ENCODE assay signal across 23 cellular contexts in genomic region chr17:3411070-3411469, GRCh38. TPM values are rescaled to one million over a fixed set of nuclear protein-coding genes. Genes with fewer than 3 reads are reported as not detected.
DNase-seq lines count a peak whose midpoint lies in the region; ATAC-seq and TF ChIP-seq lines count a peak whose summit lies in the region.
"Had no signal": no experiment of that assay in that cellular context is flagged by ENCODE, and none has a peak within 500 bp of the region (broad histone marks: within the 10 kb centered on the region; RNA-seq: fewer than 3 reads in every experiment).

OR3A3 (plus strand) TSS chr17:3411370.

- H3K36me3 Mint-ChIP-seq in natural killer cell: peaks cover 12% of the 10 kb centered on the region
- H3K36me3 Mint-ChIP-seq in natural killer cell treated with Interleukin-12 subunit alpha and Interleukin-12 subunit beta and Interleukin-15 and Interleukin-18, amount 100 ng/mL, for 72 hours: peaks cover 10% of the 10 kb centered on the region
- H3K36me3 Mint-ChIP-seq: CD14-positive monocyte; CD4-positive, alpha-beta memory T cell; CD4-positive, CD25-positive, alpha-beta regulatory T cell had no signal

- no peak within 1 kb of the TSS for H3K27ac Mint-ChIP-seq in natural killer cell
- no peak within 1 kb of the TSS for H3K27ac Mint-ChIP-seq in natural killer cell treated with Interleukin-12 subunit alpha and Interleukin-12 subunit beta and Interleukin-15 and Interleukin-18, amount 100 ng/mL, for 72 hours
- H3K27ac Mint-ChIP-seq: CD14-positive monocyte; CD4-positive, CD25-positive, alpha-beta regulatory T cell had no signal

- H3K4me3 ChIP-seq in iPS-18c (ENCODE audit: insufficient read depth, low read depth, low read length): 0 out of 2 replicates have a peak within 1 kb of the TSS, but pooled peaks have one; percentile 9
- H3K4me3 ChIP-seq: GM12878 had no signal

- peaks cover 6 to 11% of the 10 kb centered on the region in 2 donors for H3K4me1 Mint-ChIP-seq in natural killer cell
- H3K4me1 Mint-ChIP-seq in natural killer cell treated with Interleukin-12 subunit alpha and Interleukin-12 subunit beta and Interleukin-15 and Interleukin-18, amount 100 ng/mL, for 72 hours (ENCODE audit: low read depth in 2 of 2): peaks cover 4 to 5% of the 10 kb centered on the region in 2 donors
- H3K4me1 Mint-ChIP-seq: CD8-positive, alpha-beta memory T cell had no signal

- no peaks in the 10 kb centered on the region for H3K9me3 ChIP-seq in iPS-18c (ENCODE audit: control insufficient read depth, insufficient read depth, low read length)
- H3K9me3 ChIP-seq: BE2C had no signal

- no peak for TF ChIP-seq CTCF in natural killer cell (IDR thresholded peaks at IDR 0.05)

- DNase-seq in natural killer cell (no peak), NCI-H1417 (lab: John Stamatoyannopoulos, UW) (no peak)
- DNase-seq in natural killer cell treated with Interleukin-12 subunit alpha and Interleukin-12 subunit beta and Interleukin-15 and Interleukin-18, amount 100 ng/mL, for 72 hours (ENCODE audit: low spot score): no peak
- DNase-seq: ACHN; BE2C; C1 segment of cervical spinal cord; CD4-positive, alpha-beta memory T cell; CD4-positive, CD25-positive, alpha-beta regulatory T cell; CD8-positive, alpha-beta memory T cell; COR-L47; DMS 273 treated with DMSO at 0.1 percent for 48 hours; DMS153; DMS53; DMS79; DND-41; EL; GDM1 had no signal

- intact Hi-C loops in natural killer cell (cut with micrococcal nuclease): no loop called here

- ATAC-seq in natural killer cell (no peak), HG03025 (IDR thresholded peaks at IDR 0.05; ENCODE audit: low FRiP score, unreplicated experiment) (no peak)
- no peak for ATAC-seq in natural killer cell treated with Interleukin-12 subunit alpha and Interleukin-12 subunit beta and Interleukin-15 and Interleukin-18, amount 100 ng/mL, for 72 hours
- ATAC-seq: GM12878 had no signal

- H3K27me3 Mint-ChIP-seq in natural killer cell (ENCODE audit: low read depth in 2 of 2): peaks cover 18 to 33% of the 10 kb centered on the region in 2 donors
- H3K27me3 Mint-ChIP-seq in natural killer cell treated with Interleukin-12 subunit alpha and Interleukin-12 subunit beta and Interleukin-15 and Interleukin-18, amount 100 ng/mL, for 72 hours: peaks cover 26 to 38% of the 10 kb centered on the region in 2 donors

- peak within 1 kb of the TSS; percentile 70 for H3K4me3 Mint-ChIP-seq in natural killer cell
- H3K4me3 Mint-ChIP-seq in natural killer cell treated with Interleukin-12 subunit alpha and Interleukin-12 subunit beta and Interleukin-15 and Interleukin-18, amount 100 ng/mL, for 72 hours: no peak within 1 kb of the TSS
- H3K4me3 Mint-ChIP-seq: CD14-positive monocyte; CD4-positive, alpha-beta memory T cell; CD4-positive, CD25-positive, alpha-beta regulatory T cell had no signal

- peaks cover 3 to 4% of the 10 kb centered on the region in 2 donors for H3K9me3 Mint-ChIP-seq in natural killer cell
- peaks cover 3% of the 10 kb centered on the region for H3K9me3 Mint-ChIP-seq in natural killer cell treated with Interleukin-12 subunit alpha and Interleukin-12 subunit beta and Interleukin-15 and Interleukin-18, amount 100 ng/mL, for 72 hours

RNA-seq across cellular contexts. Expression of gene OR3A3, which starts in this region (rescaled TPM):
- total RNA-seq in natural killer cell: not detected
- total RNA-seq in natural killer cell treated with Interleukin-12 subunit alpha and Interleukin-12 subunit beta and Interleukin-15 and Interleukin-18, amount 100 ng/mL, for 72 hours: not detected
- total RNA-seq: A673; CD4-positive, alpha-beta memory T cell; CD4-positive, CD25-positive, alpha-beta regulatory T cell; CD8-positive, alpha-beta memory T cell; G401; GM12878 had no signal
